ENCODE assay signal across 16 cellular contexts in genomic region chr1:8867878-8868567, GRCh38. TPM values are rescaled to one million over a fixed set of nuclear protein-coding genes. Genes with fewer than 3 reads are reported as not detected.
DNase-seq lines count a peak whose midpoint lies in the region; ATAC-seq lines count a peak whose summit lies in the region.
"Had no signal": no experiment of that assay in that cellular context is flagged by ENCODE, and none has a peak within 500 bp of the region (broad histone marks: within the 10 kb centered on the region; RNA-seq: fewer than 3 reads in every experiment).

No MANE protein-coding gene starts in this region.

- no peak overlapping the region for H3K4me3 ChIP-seq in GM23248
- H3K4me3 ChIP-seq: thoracic aorta had no signal

- H3F3A ChIP-seq in GM23248 (ENCODE audit: insufficient read depth) = peaks cover 98% of the 10 kb centered on the region

- peak overlapping the region; percentile 9; the same call in 1 of the 2 replicates for H3K9ac ChIP-seq in GM23248

- no peak for ATAC-seq in activated CD8-positive, alpha-beta T cell treated with anti-CD3 and anti-CD28 coated beads, Interleukin-2, amount 10 ng/mL, durations not matched to agents 7 days and 5 days
- ATAC-seq in naive thymus-derived CD8-positive, alpha-beta T cell = no peak
- no peak for ATAC-seq in GM18511 (IDR thresholded peaks at IDR 0.05; ENCODE audit: unreplicated experiment)
- ATAC-seq: effector memory CD8-positive, alpha-beta T cell; foreskin keratinocyte; left ventricle myocardium superior had no signal

- H3K36me3 ChIP-seq in GM23248 (ENCODE audit: low read depth) = peaks cover 97% of the 10 kb centered on the region

- peaks cover 46% of the 10 kb centered on the region for H3K4me1 ChIP-seq in GM23248 (ENCODE audit: insufficient read depth)

- peaks cover 93% of the 10 kb centered on the region for H3K36me3 Mint-ChIP-seq in activated CD4-positive, alpha-beta T cell treated with anti-CD3 and anti-CD28 coated beads, Interleukin-2, amount 10 ng/mL, durations not matched to agents 24 days and 14 days (ENCODE audit: low read depth)
- peaks cover 90% of the 10 kb centered on the region for H3K36me3 Mint-ChIP-seq in activated CD8-positive, alpha-beta T cell treated with anti-CD3 and anti-CD28 coated beads, Interleukin-2, amount 10 ng/mL, durations not matched to agents 7 days and 5 days (ENCODE audit: low read depth)
- peaks cover 4 to 93% (median 15%) of the 10 kb centered on the region in 3 donors for H3K36me3 Mint-ChIP-seq in naive thymus-derived CD8-positive, alpha-beta T cell

- H3K27ac ChIP-seq in GM23248 = peak overlapping the region; percentile 40; the same call in 1 of the 2 replicates
- H3K27ac ChIP-seq: foreskin keratinocyte, thoracic aorta had no signal

- POLR2A ChIA-PET in activated CD8-positive, alpha-beta T cell treated with anti-CD3 and anti-CD28 coated beads, Interleukin-2, amount 10 ng/mL, durations not matched to agents 7 days and 5 days (lab: Charles Lee) = interaction anchor here (0.6 to 4.8 kb wide), 3 partner anchors 9 to 11 kb away, joined by 3 to 30 read pairs (median 6); partner anchors contain the start of gene ENO1
- POLR2A ChIA-PET in naive thymus-derived CD8-positive, alpha-beta T cell (lab: Charles Lee) = interaction anchor here (1.1 to 2.1 kb wide), 2 partner anchors 11 to 137 kb away, joined by 3 to 5 read pairs; no protein-coding TSS in a partner anchor

- intact Hi-C loops in activated CD4-positive, alpha-beta T cell treated with anti-CD3 and anti-CD28 coated beads, Interleukin-2, amount 10 ng/mL, durations not matched to agents 24 days and 14 days (cut with micrococcal nuclease) = no loop called here

- CTCF ChIA-PET in activated CD8-positive, alpha-beta T cell treated with anti-CD3 and anti-CD28 coated beads, Interleukin-2, amount 10 ng/mL, durations not matched to agents 7 days and 5 days (lab: Charles Lee) = interaction anchor here (1.0 to 12.1 kb wide), 4 partner anchors 9 to 137 kb away, joined by 3 to 155 read pairs (median 9); no protein-coding TSS in a partner anchor

- no peaks in the 10 kb centered on the region for H3K27me3 ChIP-seq in GM23248 (replicated peaks; ENCODE audit: insufficient read depth)
- H3K27me3 ChIP-seq: foreskin keratinocyte had no signal

- H2AFZ ChIP-seq in GM23248 = no peak overlapping the region

- peaks cover 48% of the 10 kb centered on the region for H4K20me1 ChIP-seq in GM23248 (ENCODE audit: insufficient read depth)

- H3K27me3 Mint-ChIP-seq in activated CD4-positive, alpha-beta T cell treated with anti-CD3 and anti-CD28 coated beads, Interleukin-2, amount 10 ng/mL, durations not matched to agents 24 days and 14 days = no peaks in the 10 kb centered on the region
- no peaks in the 10 kb centered on the region for H3K27me3 Mint-ChIP-seq in activated CD8-positive, alpha-beta T cell treated with anti-CD3 and anti-CD28 coated beads, Interleukin-2, amount 10 ng/mL, durations not matched to agents 7 days and 5 days (ENCODE audit: low read depth)
- no peaks in the 10 kb centered on the region for H3K27me3 Mint-ChIP-seq in naive thymus-derived CD8-positive, alpha-beta T cell
- H3K27me3 Mint-ChIP-seq: effector memory CD8-positive, alpha-beta T cell had no signal

- no peak for DNase-seq in activated CD4-positive, alpha-beta T cell treated with anti-CD3 and anti-CD28 coated beads, Interleukin-2, amount 10 ng/mL, durations not matched to agents 24 days and 14 days
- DNase-seq in activated CD4-positive, alpha-beta T cell treated with anti-CD3 and anti-CD28 coated beads, Interleukin-2, amount 50 U/mL, for 1 hour = no peak
- DNase-seq in GM23248 (no peak), DMS79 (lab: John Stamatoyannopoulos, UW) (no peak), DMS53 (lab: John Stamatoyannopoulos, UW) (no peak)
- no peak for DNase-seq in activated CD8-positive, alpha-beta T cell treated with anti-CD3 and anti-CD28 coated beads, Interleukin-2, amount 10 ng/mL, durations not matched to agents 7 days and 5 days
- DNase-seq in naive thymus-derived CD8-positive, alpha-beta T cell = no peak
- DNase-seq: activated effector memory CD4-positive, alpha-beta T cell treated with anti-CD3 and anti-CD28 coated beads, Interleukin-2, amount 50 U/mL, for 16 hours; effector memory CD8-positive, alpha-beta T cell; foreskin keratinocyte; left ventricle myocardium superior; MV-4-11; NCI-H2081; NCI-H526 treated with DMSO at 0.1 percent for 48 hours had no signal

- H3K27ac Mint-ChIP-seq in activated CD4-positive, alpha-beta T cell treated with anti-CD3 and anti-CD28 coated beads, Interleukin-2, amount 10 ng/mL, durations not matched to agents 24 days and 14 days = peak overlapping the region; percentile 85
- peak overlapping the region; percentile 56 for H3K27ac Mint-ChIP-seq in activated CD8-positive, alpha-beta T cell treated with anti-CD3 and anti-CD28 coated beads, Interleukin-2, amount 10 ng/mL, durations not matched to agents 7 days and 5 days
- peak overlapping the region in 7 of 10 donors; percentile 2 to 76 (median 61) for H3K27ac Mint-ChIP-seq in naive thymus-derived CD8-positive, alpha-beta T cell

- no peaks in the 10 kb centered on the region for H3K9me3 Mint-ChIP-seq in activated CD4-positive, alpha-beta T cell treated with anti-CD3 and anti-CD28 coated beads, Interleukin-2, amount 10 ng/mL, durations not matched to agents 24 days and 14 days
- H3K9me3 Mint-ChIP-seq in activated CD8-positive, alpha-beta T cell treated with anti-CD3 and anti-CD28 coated beads, Interleukin-2, amount 10 ng/mL, durations not matched to agents 7 days and 5 days (ENCODE audit: insufficient read depth) = no peaks in the 10 kb centered on the region
- no peaks in the 10 kb centered on the region for H3K9me3 Mint-ChIP-seq in naive thymus-derived CD8-positive, alpha-beta T cell
- H3K9me3 Mint-ChIP-seq: effector memory CD8-positive, alpha-beta T cell had no signal

- H3K9me3 ChIP-seq in GM23248 (ENCODE audit: low read depth) = no peaks in the 10 kb centered on the region
- H3K9me3 ChIP-seq: thoracic aorta had no signal

- WGBS in GM23248 (ENCODE audit: low coverage in 1 of 2, low lambda C conversion rate in 2 of 2, missing lambda C conversion rate in 2 of 2), 2 experiments = 91 to 95% methylated on average over 5 of the region's 5 CpGs

- in situ Hi-C loops in GM23248 (cut with MboI) = no loop called here

- peak overlapping the region; percentile 51 for H3K4me3 Mint-ChIP-seq in activated CD4-positive, alpha-beta T cell treated with anti-CD3 and anti-CD28 coated beads, Interleukin-2, amount 10 ng/mL, durations not matched to agents 24 days and 14 days
- no peak overlapping the region for H3K4me3 Mint-ChIP-seq in activated CD8-positive, alpha-beta T cell treated with anti-CD3 and anti-CD28 coated beads, Interleukin-2, amount 10 ng/mL, durations not matched to agents 7 days and 5 days
- H3K4me3 Mint-ChIP-seq in naive thymus-derived CD8-positive, alpha-beta T cell = no peak overlapping the region
- H3K4me3 Mint-ChIP-seq: effector memory CD8-positive, alpha-beta T cell had no signal

- peaks cover 58% of the 10 kb centered on the region for H3K4me1 Mint-ChIP-seq in activated CD4-positive, alpha-beta T cell treated with anti-CD3 and anti-CD28 coated beads, Interleukin-2, amount 10 ng/mL, durations not matched to agents 24 days and 14 days
- peaks cover 87% of the 10 kb centered on the region for H3K4me1 Mint-ChIP-seq in activated CD8-positive, alpha-beta T cell treated with anti-CD3 and anti-CD28 coated beads, Interleukin-2, amount 10 ng/mL, durations not matched to agents 7 days and 5 days (ENCODE audit: low read depth)
- H3K4me1 Mint-ChIP-seq in naive thymus-derived CD8-positive, alpha-beta T cell = peaks cover 11 to 38% (median 37%) of the 10 kb centered on the region in 4 donors

- no peaks in the 10 kb centered on the region for H3K9me2 ChIP-seq in GM23248 (ENCODE audit: insufficient read depth)

- no peak overlapping the region for H3K4me2 ChIP-seq in GM23248 (ENCODE audit: unreplicated experiment)

- H3K79me2 ChIP-seq in GM23248 (ENCODE audit: insufficient read depth) = peaks cover 86% of the 10 kb centered on the region

RNA-seq across cellular contexts. Expression of gene ENO1, which starts 10.5 kb away (rescaled TPM):
- 3,899 and 3,999 TPM in 2 replicates for total RNA-seq in activated CD4-positive, alpha-beta T cell treated with anti-CD3 and anti-CD28 coated beads, Interleukin-2, amount 10 ng/mL, durations not matched to agents 24 days and 14 days
- 1,781 and 2,185 TPM in 2 replicates for total RNA-seq in GM23248 (2014; rRNA removed; shearing (Covaris generic))
- polyA plus RNA-seq in GM23248 (2016; fragmentation: Nextera tagmentation; extraction: Ambion mirVana) = 2,304 and 2,417 TPM in 2 replicates
- 1,000 to 10,000 TPM; 3,150 to 3,216 TPM for total RNA-seq in activated CD8-positive, alpha-beta T cell treated with anti-CD3 and anti-CD28 coated beads, Interleukin-2, amount 10 ng/mL, durations not matched to agents 7 days and 5 days
- 100 to 1,000 TPM; 225 to 228 TPM for total RNA-seq in naive thymus-derived CD8-positive, alpha-beta T cell
- 1,000 to 10,000 TPM in 2 of 3 donors, 100 to 1,000 TPM in 1; 873 to 1,190 (median 1,047) TPM for polyA plus RNA-seq in naive thymus-derived CD8-positive, alpha-beta T cell

RNA-seq across cellular contexts. Expression of gene RERE, which starts 50.6 kb away (rescaled TPM):
- 69.3 and 85.6 TPM in 2 replicates for total RNA-seq in activated CD4-positive, alpha-beta T cell treated with anti-CD3 and anti-CD28 coated beads, Interleukin-2, amount 10 ng/mL, durations not matched to agents 24 days and 14 days
- 9.5 and 26.0 TPM in 2 replicates for total RNA-seq in GM23248 (2014; rRNA removed; shearing (Covaris generic))
- 20.3 and 26.2 TPM in 2 replicates for polyA plus RNA-seq in GM23248 (2016; fragmentation: Nextera tagmentation; extraction: Ambion mirVana)
- total RNA-seq in activated CD8-positive, alpha-beta T cell treated with anti-CD3 and anti-CD28 coated beads, Interleukin-2, amount 10 ng/mL, durations not matched to agents 7 days and 5 days = 10 to 100 TPM; 37.4 to 44.7 TPM
- 10 to 100 TPM; 79.6 to 84.2 TPM for total RNA-seq in naive thymus-derived CD8-positive, alpha-beta T cell
- 1 to 10 TPM; 4.1 to 8.8 (median 4.9) TPM for polyA plus RNA-seq in naive thymus-derived CD8-positive, alpha-beta T cell
